Comparison of ENCODE assay signal across 22 cellular contexts in the genomic region with DNA sequence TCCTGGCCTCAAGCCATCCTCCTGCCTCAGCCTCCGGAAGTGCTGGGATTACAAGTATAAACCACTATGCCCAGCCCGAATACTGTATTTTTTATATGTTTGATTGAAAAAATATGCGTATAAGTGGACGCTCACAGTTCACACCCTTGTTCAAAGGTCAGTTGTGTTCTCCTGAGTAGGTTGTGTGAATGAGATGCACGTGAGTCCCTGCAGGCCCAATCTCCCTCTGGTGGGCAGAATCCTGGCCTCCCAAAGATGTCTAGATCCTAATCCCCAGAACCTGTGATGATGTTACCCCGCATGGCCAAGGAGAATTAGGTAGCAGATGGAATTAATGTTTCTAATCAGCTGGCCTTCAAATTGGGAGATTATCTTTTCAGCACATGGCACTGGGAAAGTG. TPM values are rescaled to one million over a fixed set of nuclear protein-coding genes. Genes with fewer than 3 reads are reported as not detected.
"Had no signal": no experiment of that assay in that cellular context is flagged by ENCODE, and none has a peak within 500 bp of the region (broad histone marks: within the 10 kb centered on the region; RNA-seq: fewer than 3 reads in every experiment).

No MANE protein-coding gene starts in this region.

- H3K27me3 Mint-ChIP-seq: brain had no signal

- H3K4me1 Mint-ChIP-seq: activated CD4-positive, alpha-beta T cell treated with anti-CD3 and anti-CD28 coated beads, Interleukin-2, amount 10 ng/mL, durations not matched to agents 7 days and 5 days; activated naive CD4-positive, alpha-beta T cell treated with anti-CD3 and anti-CD28 coated beads, Interleukin-2, amount 10 ng/mL, durations not matched to agents 7 days and 5 days; central memory CD8-positive, alpha-beta T cell; naive thymus-derived CD4-positive, alpha-beta T cell had no signal

- H3K4me3 Mint-ChIP-seq: activated CD4-positive, alpha-beta T cell treated with anti-CD3 and anti-CD28 coated beads, Interleukin-2, amount 10 ng/mL, durations not matched to agents 7 days and 5 days; activated CD8-positive, alpha-beta T cell treated with anti-CD3 and anti-CD28 coated beads, Interleukin-2, amount 10 ng/mL, durations not matched to agents 7 days and 5 days; activated naive CD4-positive, alpha-beta T cell treated with anti-CD3 and anti-CD28 coated beads, Interleukin-2, amount 10 ng/mL, durations not matched to agents 7 days and 5 days; activated naive CD8-positive, alpha-beta T cell treated with anti-CD3 and anti-CD28 coated beads, Interleukin-2, amount 50 U/mL, for 24 hours; activated T-cell treated with anti-CD3 and anti-CD28 coated beads, Interleukin-2, amount 50 U/mL, for 4 hours; brain; central memory CD8-positive, alpha-beta T cell; memory B cell; naive thymus-derived CD4-positive, alpha-beta T cell had no signal

- H3K36me3 Mint-ChIP-seq: activated naive CD4-positive, alpha-beta T cell treated with anti-CD3 and anti-CD28 coated beads, Interleukin-2, amount 10 ng/mL, durations not matched to agents 7 days and 5 days had no signal

- H3K27ac Mint-ChIP-seq: activated CD4-positive, alpha-beta T cell treated with anti-CD3 and anti-CD28 coated beads, Interleukin-2, amount 10 ng/mL, durations not matched to agents 7 days and 5 days; activated CD8-positive, alpha-beta T cell treated with anti-CD3 and anti-CD28 coated beads, Interleukin-2, amount 10 ng/mL, durations not matched to agents 7 days and 5 days; activated naive CD4-positive, alpha-beta T cell treated with anti-CD3 and anti-CD28 coated beads, Interleukin-2, amount 10 ng/mL, durations not matched to agents 7 days and 5 days; activated naive CD8-positive, alpha-beta T cell treated with anti-CD3 and anti-CD28 coated beads, Interleukin-2, amount 50 U/mL, for 24 hours; memory B cell; naive thymus-derived CD4-positive, alpha-beta T cell had no signal

- H3K9me3 Mint-ChIP-seq: activated CD4-positive, alpha-beta T cell treated with anti-CD3 and anti-CD28 coated beads, Interleukin-2, amount 10 ng/mL, durations not matched to agents 7 days and 5 days; activated naive CD8-positive, alpha-beta T cell treated with anti-CD3 and anti-CD28 coated beads, Interleukin-2, amount 50 U/mL, for 24 hours; activated T-cell treated with anti-CD3 and anti-CD28 coated beads, Interleukin-2, amount 50 U/mL, for 4 hours; brain; central memory CD8-positive, alpha-beta T cell had no signal

- H3K4me3 ChIP-seq: colonic mucosa, left ventricle myocardium inferior, ovary, right lobe of liver, smooth muscle cell, stomach had no signal

- DNase-seq: activated CD4-positive, alpha-beta T cell treated with anti-CD3 and anti-CD28 coated beads, Interleukin-2, amount 10 ng/mL, durations not matched to agents 7 days and 5 days; activated CD8-positive, alpha-beta T cell treated with anti-CD3 and anti-CD28 coated beads, Interleukin-2, amount 10 ng/mL, durations not matched to agents 7 days and 5 days; activated effector memory CD4-positive, alpha-beta T cell treated with Interleukin-2 at 50 U/mL for 16 hours; activated naive CD4-positive, alpha-beta T cell treated with anti-CD3 and anti-CD28 coated beads, Interleukin-2, amount 10 ng/mL, durations not matched to agents 7 days and 5 days; activated naive CD8-positive, alpha-beta T cell treated with anti-CD3 and anti-CD28 coated beads, Interleukin-2, amount 50 U/mL, for 24 hours; activated T-cell treated with anti-CD3 and anti-CD28 coated beads, Interleukin-2, amount 50 U/mL, for 4 hours; anterior cingulate cortex; colonic mucosa; kidney; left ventricle myocardium inferior; naive thymus-derived CD4-positive, alpha-beta T cell; ovary; right lobe of liver; stimulated activated CD4-positive, alpha-beta T cell treated with anti-CD3 and anti-CD28 coated beads, Interleukin-4, amount 100 ng/mL, for 1 hour; stomach; T1000; trophoblast cell had no signal

- ATAC-seq: activated CD4-positive, CD25-positive, alpha-beta regulatory T cell treated with anti-CD3 and anti-CD28 coated beads, Interleukin-2, amount 50 U/mL, for 24 hours; activated CD8-positive, alpha-beta T cell treated with anti-CD3 and anti-CD28 coated beads, Interleukin-2, amount 10 ng/mL, durations not matched to agents 7 days and 5 days; activated naive CD8-positive, alpha-beta T cell treated with anti-CD3 and anti-CD28 coated beads, Interleukin-2, amount 50 U/mL, for 24 hours; activated T-cell treated with anti-CD3 and anti-CD28 coated beads, Interleukin-2, amount 50 U/mL, for 4 hours; naive thymus-derived CD4-positive, alpha-beta T cell; right lobe of liver had no signal

RNA-seq across cellular contexts. Expression of gene CTTN, which starts 41.9 kb away (rescaled TPM):
- total RNA-seq: activated CD8-positive, alpha-beta T cell treated with anti-CD3 and anti-CD28 coated beads, Interleukin-2, amount 10 ng/mL, durations not matched to agents 7 days and 5 days had no signal
